1 cellular context compared by ENCODE assay signal in genomic region chr6:31619805-31620585, GRCh38.
TF ChIP-seq lines count a peak whose summit lies in the region.

No MANE protein-coding gene starts in this region.

TF ChIP-seq in K562, 482 proteins besides CTCF, POLR2A, EP300 and RAD21 (continued from another document):
- TF ChIP-seq ZNF592 (IDR thresholded peaks at IDR 0.05): no peak
- TF ChIP-seq ZNF263 (CRISPR knock-in tag; IDR thresholded peaks at IDR 0.05; ENCODE audit: borderline replicate concordance): no peak
- no peak for TF ChIP-seq EZH2 (IDR thresholded peaks at IDR 0.05; ENCODE audit: borderline replicate concordance, low read depth, low read length)
- TF ChIP-seq POLR2H (tag; IDR thresholded peaks at IDR 0.05; ENCODE audit: low read depth): peak; percentile 96
- 0 out of 2 replicates have a peak, but pooled peaks have one; percentile 69 for TF ChIP-seq ZNF695 (CRISPR knock-in tag; IDR thresholded peaks at IDR 0.05)
- no peak for TF ChIP-seq TAF15 (IDR thresholded peaks at IDR 0.05; ENCODE audit: low read depth, low read length)
- no peak for TF ChIP-seq ZFPM2 (CRISPR knock-in tag; IDR thresholded peaks at IDR 0.05)
- no peak for TF ChIP-seq USF2 (CRISPR knock-in tag; IDR thresholded peaks at IDR 0.05)
- TF ChIP-seq ZNF444 (CRISPR knock-in tag; IDR thresholded peaks at IDR 0.05): no peak
- TF ChIP-seq ESRRA (IDR thresholded peaks at IDR 0.05; ENCODE audit: borderline replicate concordance, low read depth): peak; percentile 39; the same call in 1 of the 2 replicates
- peak; percentile 87 for TF ChIP-seq GMEB1 (CRISPR knock-in tag; IDR thresholded peaks at IDR 0.05)
- TF ChIP-seq SRSF1 (IDR thresholded peaks at IDR 0.05; ENCODE audit: low read depth, low read length): no peak
- no peak for TF ChIP-seq CBFA2T2 (conservative IDR thresholded peaks at IDR 0.05)
- no peak for TF ChIP-seq CBFB (CRISPR knock-in tag; IDR thresholded peaks at IDR 0.05)
- peak; percentile 80 for TF ChIP-seq JUND (IDR thresholded peaks at IDR 0.05; ENCODE audit: borderline replicate concordance, low read depth, low read length)
- TF ChIP-seq JUND (tag; IDR thresholded peaks at IDR 0.05; ENCODE audit: borderline replicate concordance, low read depth, low read length): peak; percentile 77
- TF ChIP-seq FOXP4 (CRISPR knock-in tag; IDR thresholded peaks at IDR 0.05; ENCODE audit: borderline replicate concordance): no peak
- TF ChIP-seq ELF2 (CRISPR knock-in tag; IDR thresholded peaks at IDR 0.05): no peak
- TF ChIP-seq ARID4B (CRISPR knock-in tag; IDR thresholded peaks at IDR 0.05): peak; percentile 65
- TF ChIP-seq NR4A1 (CRISPR knock-in tag; IDR thresholded peaks at IDR 0.05): peak; percentile 96
- TF ChIP-seq NR4A1 (tag; IDR thresholded peaks at IDR 0.05): no peak; the same call in 1 of the 2 replicates
- peak; percentile 94 for TF ChIP-seq NBN (IDR thresholded peaks at IDR 0.05; ENCODE audit: low read depth)
- no peak for TF ChIP-seq CUX1 (CRISPR knock-in tag; IDR thresholded peaks at IDR 0.05)
- peak; percentile 82; the same call in 1 of the 2 replicates for TF ChIP-seq FOXO4 (CRISPR knock-in tag; IDR thresholded peaks at IDR 0.05)
- TF ChIP-seq MEF2A (IDR thresholded peaks at IDR 0.05; ENCODE audit: control insufficient read depth, low read depth, low read length): no peak
- no peak for TF ChIP-seq MITF (IDR thresholded peaks at IDR 0.05)
- TF ChIP-seq CREB5 (CRISPR knock-in tag; IDR thresholded peaks at IDR 0.05): peak; percentile 63; the same call in 1 of the 2 replicates
- TF ChIP-seq CBFA2T3 (IDR thresholded peaks at IDR 0.05): no peak
- no peak for TF ChIP-seq PPARD (CRISPR knock-in tag; IDR thresholded peaks at IDR 0.05)
- no peak for TF ChIP-seq PCBP2 (IDR thresholded peaks at IDR 0.05; ENCODE audit: low read depth, low read length, poor library complexity, severe bottlenecking)
- TF ChIP-seq ESRRB (CRISPR knock-in tag; IDR thresholded peaks at IDR 0.05; ENCODE audit: borderline replicate concordance): no peak
- no peak for TF ChIP-seq KDM2B (CRISPR knock-in tag; IDR thresholded peaks at IDR 0.05)
- TF ChIP-seq ARHGAP35 (IDR thresholded peaks at IDR 0.05; ENCODE audit: partially characterized antibody): no peak
- TF ChIP-seq RB1 (IDR thresholded peaks at IDR 0.05; ENCODE audit: low read depth): peak; percentile 79; the same call in 1 of the 2 replicates
- no peak for TF ChIP-seq XRCC3 (IDR thresholded peaks at IDR 0.05)
- TF ChIP-seq RBM25 (IDR thresholded peaks at IDR 0.05; ENCODE audit: low read depth, low read length, severe bottlenecking): no peak
TF ChIP-seq in K562: peak in this region for 199.
